9 cellular contexts compared by ENCODE assay signal in the genomic region with DNA sequence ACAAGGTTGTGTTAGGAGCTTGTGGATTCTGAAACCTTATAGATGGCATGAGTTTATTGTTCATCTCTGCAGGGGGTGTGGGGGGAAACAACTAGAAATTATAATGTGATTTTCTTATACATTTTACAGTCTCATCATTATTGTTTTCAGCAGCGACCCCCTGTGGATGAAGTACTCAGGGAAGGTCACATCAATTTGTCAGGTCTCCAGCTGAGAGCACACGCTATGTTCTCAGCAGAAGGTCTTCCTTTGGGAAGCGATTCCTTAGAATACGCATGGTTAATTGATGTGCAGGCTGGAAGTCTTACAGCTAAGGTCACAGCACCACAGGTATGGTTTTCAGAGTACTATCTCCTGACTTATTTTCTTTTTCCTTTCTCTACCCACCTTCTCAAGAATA.
DNase-seq lines count a peak whose midpoint lies in the region; ATAC-seq and TF ChIP-seq lines count a peak whose summit lies in the region.
"Had no signal": no experiment of that assay in that cellular context is flagged by ENCODE, and none has a peak within 500 bp of the region (broad histone marks: within the 10 kb centered on the region; RNA-seq: fewer than 3 reads in every experiment).

No MANE protein-coding gene starts in this region.

- H3K36me3 Mint-ChIP-seq in activated CD4-positive, alpha-beta T cell treated with anti-CD3 and anti-CD28 coated beads, Interleukin-2, amount 10 ng/mL, durations not matched to agents 24 days and 14 days (ENCODE audit: low read depth): peaks cover 22% of the 10 kb centered on the region

- H3K36me3 ChIP-seq in HCT116 (ENCODE audit: control insufficient read depth in 1 of 2, insufficient read depth in 2 of 2, low read length in 2 of 2): no peaks in the 10 kb centered on the region
- peaks cover 50% of the 10 kb centered on the region for H3K36me3 ChIP-seq in suprapubic skin

- RAD21 ChIA-PET in HCT116 (lab: Charles Lee; ENCODE audit: low non-redundant PET in 1 of 2, low total read pairs in 2 of 2, uncharacterized antibody in 2 of 2, unreplicated experiment in 2 of 2): no interaction called here

- H3K9me3 Mint-ChIP-seq in activated CD4-positive, alpha-beta T cell treated with anti-CD3 and anti-CD28 coated beads, Interleukin-2, amount 10 ng/mL, durations not matched to agents 24 days and 14 days: no peaks in the 10 kb centered on the region

- no peak overlapping the region for H3K4me3 Mint-ChIP-seq in activated CD4-positive, alpha-beta T cell treated with anti-CD3 and anti-CD28 coated beads, Interleukin-2, amount 10 ng/mL, durations not matched to agents 24 days and 14 days

- H3K4me1 ChIP-seq in HCT116 (ENCODE audit: control insufficient read depth in 1 of 2, insufficient read depth in 2 of 2, low read length in 2 of 2) (no peaks in the 10 kb centered on the region), suprapubic skin (no peaks in the 10 kb centered on the region)
- H3K4me1 ChIP-seq: lower lobe of right lung had no signal

- peak; percentile 39 for TF ChIP-seq RAD21 in HCT116 (IDR thresholded peaks at IDR 0.05; ENCODE audit: low read depth)

- TF ChIP-seq CTCF in HCT116 (IDR thresholded peaks at IDR 0.05 in 2 of 3, conservative IDR thresholded peaks at IDR 0.05 in 1 of 3; ENCODE audit: borderline replicate concordance in 1 of 3, insufficient read depth in 1 of 3, low read depth in 2 of 3, low read length in 2 of 3) (peak in 2 of 3 experiments; percentile 30 to 48; a peak in 3 of 6 replicates), suprapubic skin (IDR thresholded peaks at IDR 0.05) (no peak)

- H3K27ac ChIP-seq in HCT116 (ENCODE audit: low read depth, low read length): no peak overlapping the region
- no peak overlapping the region for H3K27ac ChIP-seq in suprapubic skin
- H3K27ac ChIP-seq: lower lobe of right lung had no signal

- no peaks in the 10 kb centered on the region for H3K27me3 ChIP-seq in HCT116 (ENCODE audit: insufficient read depth, low read length)
- H3K27me3 ChIP-seq in suprapubic skin: no peaks in the 10 kb centered on the region

- H3K27me3 Mint-ChIP-seq in activated CD4-positive, alpha-beta T cell treated with anti-CD3 and anti-CD28 coated beads, Interleukin-2, amount 10 ng/mL, durations not matched to agents 24 days and 14 days: no peaks in the 10 kb centered on the region

- DNase-seq in Daoy (ENCODE audit: low read depth): peak; percentile 6
- no peak for DNase-seq in HCT116 (ENCODE audit: low read depth, low spot score)
- peak; percentile 65 for DNase-seq in activated CD4-positive, alpha-beta T cell treated with anti-CD3 and anti-CD28 coated beads, Interleukin-2, amount 10 ng/mL, durations not matched to agents 24 days and 14 days
- DNase-seq in iPS-NIHi7 (ENCODE audit: extremely low spot score): peak; percentile 24
- DNase-seq in NCI-H1436 treated with DMSO at 0.1 percent for 48 hours (lab: John Stamatoyannopoulos, UW): no peak
- no peak for DNase-seq in central memory CD4-positive, alpha-beta T cell
- DNase-seq in suprapubic skin (ENCODE audit: low spot score in 2 of 2): no peak
- DNase-seq: lower lobe of right lung had no signal

- CTCF ChIA-PET in HCT116 (lab: Charles Lee): interaction anchor here (0.8 to 1.3 kb wide), 3 partner anchors 9 to 324 kb away, joined by 3 to 5 read pairs (median 4); no protein-coding TSS in a partner anchor

- WGBS in suprapubic skin: 79% methylated on average over 4 of the region's 4 CpGs

- H3K79me2 ChIP-seq in HCT116 (ENCODE audit: insufficient read depth, low read length): no peaks in the 10 kb centered on the region

- H3K9me2 ChIP-seq in HCT116 (ENCODE audit: insufficient read depth): no peaks in the 10 kb centered on the region

- no TSS peak for BruUV-seq in HCT116 (replicated peaks; lab: Mats Ljungman, UMichigan)

- ATAC-seq in HCT116 (0 out of 2 replicates have a peak, but pooled peaks have one; percentile 38), GM21529 (IDR thresholded peaks at IDR 0.05; ENCODE audit: unreplicated experiment) (no peak)
- ATAC-seq: lower lobe of right lung had no signal

- H3K4me3 ChIP-seq in HCT116 (replicated peaks in 1 of 2; ENCODE audit: low read depth in 1 of 2, low read length in 2 of 2) (no peak overlapping the region), suprapubic skin (no peak overlapping the region)
- H3K4me3 ChIP-seq: lower lobe of right lung had no signal

- TF ChIP-seq POLR2A in HCT116 (IDR thresholded peaks at IDR 0.05; ENCODE audit: borderline replicate concordance, extremely low read depth, insufficient read depth, insufficient read length): no peak
- no peak for TF ChIP-seq POLR2A in suprapubic skin (IDR thresholded peaks at IDR 0.05)

- H3K9me3 ChIP-seq in HCT116 (ENCODE audit: control insufficient read depth in 1 of 2, insufficient read depth in 1 of 2, low read depth in 1 of 2, low read length in 2 of 2): no peaks in the 10 kb centered on the region
- H3K9me3 ChIP-seq in suprapubic skin: no peaks in the 10 kb centered on the region
- H3K9me3 ChIP-seq: lower lobe of right lung had no signal

- H3K9ac ChIP-seq in HCT116 (ENCODE audit: low read length): no peak overlapping the region

- intact Hi-C loops in HCT116 (cut with micrococcal nuclease): loop anchor here (1.0 kb wide), 1 partner anchor 325 kb away; no protein-coding TSS in a partner anchor
- intact Hi-C loops in activated CD4-positive, alpha-beta T cell treated with anti-CD3 and anti-CD28 coated beads, Interleukin-2, amount 10 ng/mL, durations not matched to agents 24 days and 14 days (cut with micrococcal nuclease): loop anchor here (5.0 kb wide), 1 partner anchor 272 kb away; the partner anchor contains the start of gene TRPC3

- POLR2A ChIA-PET in HCT116 (lab: Charles Lee): no interaction called here

- H2AFZ ChIP-seq in HCT116 (ENCODE audit: low read depth, low read length, poor library complexity, severe bottlenecking): no peak overlapping the region

- no peak overlapping the region for H3K27ac Mint-ChIP-seq in activated CD4-positive, alpha-beta T cell treated with anti-CD3 and anti-CD28 coated beads, Interleukin-2, amount 10 ng/mL, durations not matched to agents 24 days and 14 days

- peaks cover 2% of the 10 kb centered on the region for H3K4me1 Mint-ChIP-seq in activated CD4-positive, alpha-beta T cell treated with anti-CD3 and anti-CD28 coated beads, Interleukin-2, amount 10 ng/mL, durations not matched to agents 24 days and 14 days

- TF ChIP-seq EP300 in suprapubic skin (IDR thresholded peaks at IDR 0.05): no peak

- no peak overlapping the region for H3K4me2 ChIP-seq in HCT116 (ENCODE audit: low read length)

- no peaks in the 10 kb centered on the region for H4K20me1 ChIP-seq in HCT116 (ENCODE audit: insufficient read depth)

TF ChIP-seq in HCT116, 20 proteins besides CTCF, POLR2A, EP300 and RAD21:
- no peak for TF ChIP-seq EZH2phosphoT487 (IDR thresholded peaks at IDR 0.05; ENCODE audit: borderline replicate concordance)
- TF ChIP-seq MAX (IDR thresholded peaks at IDR 0.05): no peak
- no peak for TF ChIP-seq EGR1 (IDR thresholded peaks at IDR 0.05; ENCODE audit: low read depth)
- TF ChIP-seq ZNF274 (IDR thresholded peaks at IDR 0.05; ENCODE audit: low read depth, low read length): no peak
- no peak for TF ChIP-seq EZH2 (IDR thresholded peaks at IDR 0.05)
- no peak for TF ChIP-seq TCF7L2 (IDR thresholded peaks at IDR 0.05; ENCODE audit: borderline replicate concordance, extremely low read depth, insufficient read depth, insufficient read length)
- TF ChIP-seq SRF (IDR thresholded peaks at IDR 0.05; ENCODE audit: low read depth): no peak
- no peak for TF ChIP-seq YY1 (IDR thresholded peaks at IDR 0.05; ENCODE audit: extremely low read depth, insufficient replicate concordance, low read depth, low read length)

Comparison
In these comparisons a context has a peak if more than half of its experiments do, and no peak if none do; other contexts are left out.
1. DNase-seq: peak in Daoy (single experiment), activated CD4-positive, alpha-beta T cell treated with anti-CD3 and anti-CD28 coated beads, Interleukin-2, amount 10 ng/mL, durations not matched to agents 24 days and 14 days (single experiment) and iPS-NIHi7 (single experiment); none in HCT116 (single experiment), NCI-H1436 treated with DMSO at 0.1 percent for 48 hours (single experiment), central memory CD4-positive, alpha-beta T cell (single experiment) and suprapubic skin (0 of 2).
2. CTCF ChIP-seq: peak in HCT116 (2 of 3); none in suprapubic skin (0 of 2).